Comparison of ENCODE assay signal across 1 cellular context in genomic region chr6:158825951-158826306, GRCh38.
TF ChIP-seq lines count a peak whose summit lies in the region.

No MANE protein-coding gene starts in this region.

TF ChIP-seq in HEK293, 187 proteins besides CTCF, POLR2A, EP300 and RAD21:
- TF ChIP-seq PRDM2 (tag by site-specific recombination; IDR thresholded peaks at IDR 0.05; ENCODE audit: borderline replicate concordance) (no peak), ZBTB17 (tag by site-specific recombination; IDR thresholded peaks at IDR 0.05) (peak; percentile 47)
